In the genomic region with DNA sequence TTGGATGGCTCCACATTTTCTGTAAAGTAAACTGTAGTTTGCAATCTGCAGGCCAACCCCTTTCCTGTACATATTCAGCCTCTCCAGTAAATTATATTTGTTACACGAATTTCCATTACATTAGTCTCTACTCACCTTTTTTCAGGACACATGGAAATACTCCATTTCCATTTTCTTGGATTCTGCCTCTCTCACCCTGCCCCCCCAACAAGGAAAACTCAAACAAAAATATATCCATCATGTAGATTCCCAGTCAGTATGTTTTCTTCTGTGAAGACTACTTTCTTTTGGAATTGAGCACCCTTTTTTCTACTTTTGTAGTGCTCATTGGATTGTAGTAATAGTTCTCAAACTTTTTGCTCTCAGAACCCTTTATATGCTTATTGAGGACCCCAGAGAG, we compare ENCODE assay signal across 8 cellular contexts. TPM values are rescaled to one million over a fixed set of nuclear protein-coding genes. Genes with fewer than 3 reads are reported as not detected.
DNase-seq lines count a peak whose midpoint lies in the region; ATAC-seq and TF ChIP-seq lines count a peak whose summit lies in the region.

No MANE protein-coding gene starts in this region.

- H3K27me3 Mint-ChIP-seq in Caco-2 (ENCODE audit: insufficient read depth, unreplicated experiment): no peaks in the 10 kb centered on the region

- no peaks in the 10 kb centered on the region for H3F3A ChIP-seq in OCI-LY1 (ENCODE audit: insufficient read depth, low read length)

- BruUV-seq in Caco-2 (replicated peaks; lab: Mats Ljungman, UMichigan): no TSS peak

- peak overlapping the region; percentile 82 for H3K9ac ChIP-seq in OCI-LY1 (ENCODE audit: low read length)
- no peak overlapping the region for H3K9ac ChIP-seq in endocrine pancreas (ENCODE audit: control insufficient read depth, insufficient read depth, low read length)

- no peak overlapping the region for H3K27ac ChIP-seq in OCI-LY1 (ENCODE audit: low read depth, low read length, poor library complexity, severe bottlenecking)

- ATAC-seq in HG02642 (IDR thresholded peaks at IDR 0.05; ENCODE audit: poor library complexity, unreplicated experiment): no peak

- no peaks in the 10 kb centered on the region for H3K9me2 ChIP-seq in OCI-LY1 (ENCODE audit: low read depth, low read length)

- H3K27ac Mint-ChIP-seq in Caco-2 (ENCODE audit: unreplicated experiment): no peak overlapping the region

- H3K36me3 ChIP-seq in Caco-2 (ENCODE audit: control insufficient read depth, insufficient read depth, low read length): no peaks in the 10 kb centered on the region
- H3K36me3 ChIP-seq in OCI-LY1 (ENCODE audit: insufficient read depth, low read length): no peaks in the 10 kb centered on the region; the same call in 1 of the 2 replicates
- H3K36me3 ChIP-seq in endocrine pancreas (ENCODE audit: control insufficient read depth, insufficient read depth, low read length): no peaks in the 10 kb centered on the region
- H3K36me3 ChIP-seq in neuron (ENCODE audit: insufficient read depth, low read length): no peaks in the 10 kb centered on the region

- H3K4me1 ChIP-seq in Caco-2 (peaks cover 6% of the 10 kb centered on the region; the same call in 1 of the 2 replicates), OCI-LY1 (ENCODE audit: insufficient read depth, low read length, severe bottlenecking) (peaks cover 27% of the 10 kb centered on the region), endocrine pancreas (ENCODE audit: control insufficient read depth, insufficient read depth, low read length) (no peaks in the 10 kb centered on the region), neuron (ENCODE audit: insufficient read depth, low read length) (peaks cover 9% of the 10 kb centered on the region)

- TF ChIP-seq CTCF in Caco-2 (IDR thresholded peaks at IDR 0.05; ENCODE audit: insufficient read depth in 1 of 2, low read depth in 1 of 2, low read length in 1 of 2, severe bottlenecking in 1 of 2, unreplicated experiment in 1 of 2) (no peak), OCI-LY1 (IDR thresholded peaks at IDR 0.05; ENCODE audit: low read length) (no peak)

- no peaks in the 10 kb centered on the region for H4K20me1 ChIP-seq in OCI-LY1 (ENCODE audit: insufficient read depth, low read length)

- POLR2A ChIA-PET in Caco-2 (lab: Charles Lee): no interaction called here

- peak overlapping the region; percentile 97 for H3K4me3 Mint-ChIP-seq in Caco-2 (ENCODE audit: unreplicated experiment)

- peaks cover 24% of the 10 kb centered on the region for H3K36me3 Mint-ChIP-seq in Caco-2 (ENCODE audit: insufficient read depth, unreplicated experiment)

- H3K9me3 ChIP-seq in Caco-2 (no peaks in the 10 kb centered on the region), OCI-LY1 (ENCODE audit: low read length) (no peaks in the 10 kb centered on the region), endocrine pancreas (ENCODE audit: control insufficient read depth, low read length) (no peaks in the 10 kb centered on the region), neuron (ENCODE audit: low read length) (no peaks in the 10 kb centered on the region)

- H3K27me3 ChIP-seq in Caco-2 (replicated peaks; ENCODE audit: control insufficient read depth, insufficient read depth, low read length): no peaks in the 10 kb centered on the region
- no peaks in the 10 kb centered on the region for H3K27me3 ChIP-seq in OCI-LY1 (ENCODE audit: insufficient read depth, low read length)
- no peaks in the 10 kb centered on the region for H3K27me3 ChIP-seq in endocrine pancreas (ENCODE audit: control insufficient read depth, insufficient read depth, low read length)
- H3K27me3 ChIP-seq in neuron (ENCODE audit: insufficient read depth, low read length): no peaks in the 10 kb centered on the region

- intact Hi-C loops in Caco-2 (cut with micrococcal nuclease; ENCODE audit: unreplicated experiment): loop anchor here (5.0 kb wide), 1 partner anchor 34 kb away; no protein-coding TSS in a partner anchor

- H2AFZ ChIP-seq in OCI-LY1 (ENCODE audit: low read length) (no peak overlapping the region), neuron (ENCODE audit: low read depth, low read length) (no peak overlapping the region)

- H3K79me2 ChIP-seq in OCI-LY1 (ENCODE audit: insufficient read depth, low read length): peaks cover 71% of the 10 kb centered on the region

- DNase-seq in Caco-2 (no peak), ecto neural progenitor cell (ENCODE audit: low spot score) (no peak), mesenteric fat pad (ENCODE audit: low spot score) (no peak), A172 (ENCODE audit: low spot score) (no peak)

- H3K9me3 Mint-ChIP-seq in Caco-2 (ENCODE audit: unreplicated experiment): no peaks in the 10 kb centered on the region

- peak overlapping the region; percentile 76 for H3K4me2 ChIP-seq in OCI-LY1 (ENCODE audit: low read length)

- no peak overlapping the region for H3K4me3 ChIP-seq in Caco-2 (ENCODE audit: low read depth, low read length)
- peak overlapping the region; percentile 76 for H3K4me3 ChIP-seq in OCI-LY1 (ENCODE audit: low read depth, low read length, poor library complexity, severe bottlenecking)
- peak overlapping the region; percentile 100 for H3K4me3 ChIP-seq in endocrine pancreas (ENCODE audit: control insufficient read depth, insufficient read depth, low read length)
- peak overlapping the region; percentile 97 for H3K4me3 ChIP-seq in neuron (ENCODE audit: low read length)

- H3K4me1 Mint-ChIP-seq in Caco-2 (ENCODE audit: low read depth, unreplicated experiment): peaks cover 26% of the 10 kb centered on the region

- CTCF ChIA-PET in Caco-2 (lab: Charles Lee): interaction anchor here (0.6 kb wide), 1 partner anchor 35 kb away, joined by 3 read pairs; no protein-coding TSS in a partner anchor

RNA-seq across cellular contexts. Expression of a gene that starts 2.9 kb away (rescaled TPM):
- total RNA-seq in Caco-2 (2022): 17.9 and 18.7 TPM in 2 replicates
- 16.7 TPM for total RNA-seq in mesenteric fat pad
- total RNA-seq in A172 (2014; rRNA removed; shearing (Covaris generic)): 15.7 and 19.6 TPM in 2 replicates
